ENCODE assay signal across 32 cellular contexts in genomic region chr7:72465521-72465920, GRCh38. TPM values are rescaled to one million over a fixed set of nuclear protein-coding genes. Genes with fewer than 3 reads are reported as not detected.
"Had no signal": no experiment of that assay in that cellular context is flagged by ENCODE, and none has a peak within 500 bp of the region (broad histone marks: within the 10 kb centered on the region; RNA-seq: fewer than 3 reads in every experiment).

No MANE protein-coding gene starts in this region.

- H3K27me3 ChIP-seq: colonic mucosa, heart right ventricle, left lung, ovary, sigmoid colon, testis, tibial artery had no signal

- ATAC-seq: esophagus mucosa; gastroesophageal sphincter; heart right ventricle; left cardiac atrium; left lung; naive thymus-derived CD4-positive, alpha-beta T cell; psoas muscle; right cardiac atrium; stimulated activated memory B cell treated with anti-CD40 and anti-IgM and Interleukin-4, amounts not matched to agents 10 μg/mL and 1 μg/mL and 100 μg/mL, for 72 hours; stimulated activated naive CD8-positive, alpha-beta T cell treated with anti-CD3 and anti-CD28 coated beads, Interleukin-15, Interleukin-2, amounts not matched to agents 100 U/mL and 50 U/mL, for 24 hours had no signal

- H3K27ac Mint-ChIP-seq: dendritic cell treated with granulocyte-macrophage colony-stimulating factor and Interleukin-4, amounts not matched to agents 40 ng/mL and 50 ng/mL, for 4 days; endodermal cell; nephron; stimulated activated memory B cell treated with anti-CD40 and anti-IgM and Interleukin-4, amounts not matched to agents 10 μg/mL and 1 μg/mL and 100 μg/mL, for 72 hours; type B pancreatic cell had no signal

- H3K9me3 ChIP-seq: colonic mucosa, left lung, ovary, testis had no signal

- H3K27me3 Mint-ChIP-seq: dendritic cell treated with granulocyte-macrophage colony-stimulating factor and Interleukin-4, amounts not matched to agents 40 ng/mL and 50 ng/mL, for 4 days; stimulated activated memory B cell treated with anti-CD40 and anti-IgM and Interleukin-4, amounts not matched to agents 10 μg/mL and 1 μg/mL and 100 μg/mL, for 72 hours had no signal

- H3K9me3 Mint-ChIP-seq: dendritic cell treated with granulocyte-macrophage colony-stimulating factor and Interleukin-4, amounts not matched to agents 40 ng/mL and 50 ng/mL, for 4 days; endodermal cell; nephron had no signal

- H3K4me1 ChIP-seq: colonic mucosa, gastroesophageal sphincter, heart right ventricle, left lung, psoas muscle, sigmoid colon, testis, tibial artery had no signal

- H3K4me1 Mint-ChIP-seq: endodermal cell; naive thymus-derived CD4-positive, alpha-beta T cell; nephron; stimulated activated memory B cell treated with anti-CD40 and anti-IgM and Interleukin-4, amounts not matched to agents 10 μg/mL and 1 μg/mL and 100 μg/mL, for 72 hours had no signal

- H3K36me3 Mint-ChIP-seq: naive thymus-derived CD4-positive, alpha-beta T cell; stimulated activated memory B cell treated with anti-CD40 and anti-IgM and Interleukin-4, amounts not matched to agents 10 μg/mL and 1 μg/mL and 100 μg/mL, for 72 hours; type B pancreatic cell had no signal

- DNase-seq: colonic mucosa; effector CD8-positive, alpha-beta T cell; foreskin fibroblast; glutamatergic neuron; heart right ventricle; hippocampal formation; left cardiac atrium; left lung; mesendoderm; midbrain; naive thymus-derived CD4-positive, alpha-beta T cell; nucleus accumbens; ovary; psoas muscle; right cardiac atrium; sigmoid colon; stimulated activated CD4-positive, alpha-beta T cell treated with anti-CD3 and anti-CD28 coated beads, Interleukin-2, amount 100 ng/mL, for 24 hours; stimulated activated CD4-positive, alpha-beta T cell treated with anti-CD3 and anti-CD28 coated beads, Interleukin-4, amount 100 ng/mL, for 24 hours; stimulated activated naive CD8-positive, alpha-beta T cell treated with anti-CD3 and anti-CD28 coated beads, Interleukin-15, Interleukin-2, amounts not matched to agents 100 U/mL and 50 U/mL, for 24 hours; substantia nigra; testis; tibial artery had no signal

- H3K36me3 ChIP-seq: colonic mucosa, gastroesophageal sphincter, heart right ventricle, left lung, ovary, sigmoid colon, tibial artery had no signal

- H3K27ac ChIP-seq: colonic mucosa, epithelial cell of prostate, gastroesophageal sphincter, heart right ventricle, left lung, ovary, psoas muscle, sigmoid colon, testis, tibial artery had no signal

- H3K4me3 Mint-ChIP-seq: dendritic cell treated with granulocyte-macrophage colony-stimulating factor and Interleukin-4, amounts not matched to agents 40 ng/mL and 50 ng/mL, for 4 days; endodermal cell; naive thymus-derived CD4-positive, alpha-beta T cell; nephron; stimulated activated memory B cell treated with anti-CD40 and anti-IgM and Interleukin-4, amounts not matched to agents 10 μg/mL and 1 μg/mL and 100 μg/mL, for 72 hours; type B pancreatic cell had no signal

- H3K4me3 ChIP-seq: colonic mucosa, gastroesophageal sphincter, heart right ventricle, left lung, ovary, psoas muscle, sigmoid colon, testis, tibial artery had no signal

RNA-seq across cellular contexts. Expression of gene CALN1, which starts 53.4 kb away (rescaled TPM):
- total RNA-seq: heart right ventricle, kidney epithelial cell, left cardiac atrium, left lung, renal cortical epithelial cell, right cardiac atrium, sigmoid colon had no signal
